In the genomic region with DNA sequence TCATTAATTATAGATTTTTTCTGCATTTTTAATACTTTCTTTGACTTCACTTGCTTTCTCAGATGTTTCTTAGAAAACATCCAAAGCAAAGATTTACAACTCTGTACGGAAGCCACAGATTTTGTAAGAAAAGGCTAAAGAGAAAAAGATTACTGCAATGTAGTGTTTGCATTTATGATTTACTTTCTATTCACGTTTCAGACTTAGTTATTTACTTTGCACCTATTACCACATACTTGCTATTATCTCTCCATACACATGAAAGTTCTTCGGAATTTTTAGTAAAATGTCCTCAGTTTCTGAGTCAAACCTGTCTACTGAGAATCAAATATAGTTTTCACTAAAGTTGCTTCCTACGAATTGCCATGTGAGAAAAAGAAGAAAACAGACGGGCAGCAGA, we compare ENCODE assay signal across 1 cellular context.
TF ChIP-seq lines count a peak whose summit lies in the region.

No MANE protein-coding gene starts in this region.

TF ChIP-seq in HepG2, 621 proteins besides CTCF, POLR2A, EP300 and RAD21 (continued from another document):
- no peak for TF ChIP-seq FUBP1 (CRISPR knock-in tag; IDR thresholded peaks at IDR 0.05; ENCODE audit: borderline replicate concordance)
- no peak for TF ChIP-seq PRMT3 (CRISPR knock-in tag; IDR thresholded peaks at IDR 0.05; ENCODE audit: borderline replicate concordance, low read depth)
- TF ChIP-seq, protein P1, sequence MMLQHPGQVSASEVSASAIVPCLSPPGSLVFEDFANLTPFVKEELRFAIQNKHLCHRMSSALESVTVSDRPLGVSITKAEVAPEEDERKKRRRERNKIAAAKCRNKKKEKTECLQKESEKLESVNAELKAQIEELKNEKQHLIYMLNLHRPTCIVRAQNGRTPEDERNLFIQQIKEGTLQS (CRISPR knock-in tag; IDR thresholded peaks at IDR 0.05) = no peak
TF ChIP-seq in HepG2: peak in this region for 27.
